Comparison of ENCODE assay signal across 11 cellular contexts in genomic region chr17:70736375-70736957, GRCh38.
"Had no signal": no experiment of that assay in that cellular context is flagged by ENCODE, and none has a peak within 500 bp of the region (broad histone marks: within the 10 kb centered on the region; RNA-seq: fewer than 3 reads in every experiment).

No MANE protein-coding gene starts in this region.

- ATAC-seq: GM23338, HCT116 had no signal

- H3K4me3 ChIP-seq: GM23248, GM23338, HAP-1 had no signal

- FAIRE-seq: H1, H54 had no signal

- H3K27ac ChIP-seq: GM23248 had no signal

- H3K9ac ChIP-seq: GM23248 had no signal

- H3K4me1 ChIP-seq: HAP-1 had no signal

- DNase-seq: GM23248, GOT3, H7, H9, HCEC 1CT, HFFc6 had no signal

- H3K9me3 ChIP-seq: HAP-1 had no signal

- H2AFZ ChIP-seq: GM23248, GM23338 had no signal

- H3K4me2 ChIP-seq: GM23338 had no signal

- H3K36me3 ChIP-seq: HAP-1 had no signal
